Comparison of ENCODE assay signal across 8 cellular contexts in the genomic region with DNA sequence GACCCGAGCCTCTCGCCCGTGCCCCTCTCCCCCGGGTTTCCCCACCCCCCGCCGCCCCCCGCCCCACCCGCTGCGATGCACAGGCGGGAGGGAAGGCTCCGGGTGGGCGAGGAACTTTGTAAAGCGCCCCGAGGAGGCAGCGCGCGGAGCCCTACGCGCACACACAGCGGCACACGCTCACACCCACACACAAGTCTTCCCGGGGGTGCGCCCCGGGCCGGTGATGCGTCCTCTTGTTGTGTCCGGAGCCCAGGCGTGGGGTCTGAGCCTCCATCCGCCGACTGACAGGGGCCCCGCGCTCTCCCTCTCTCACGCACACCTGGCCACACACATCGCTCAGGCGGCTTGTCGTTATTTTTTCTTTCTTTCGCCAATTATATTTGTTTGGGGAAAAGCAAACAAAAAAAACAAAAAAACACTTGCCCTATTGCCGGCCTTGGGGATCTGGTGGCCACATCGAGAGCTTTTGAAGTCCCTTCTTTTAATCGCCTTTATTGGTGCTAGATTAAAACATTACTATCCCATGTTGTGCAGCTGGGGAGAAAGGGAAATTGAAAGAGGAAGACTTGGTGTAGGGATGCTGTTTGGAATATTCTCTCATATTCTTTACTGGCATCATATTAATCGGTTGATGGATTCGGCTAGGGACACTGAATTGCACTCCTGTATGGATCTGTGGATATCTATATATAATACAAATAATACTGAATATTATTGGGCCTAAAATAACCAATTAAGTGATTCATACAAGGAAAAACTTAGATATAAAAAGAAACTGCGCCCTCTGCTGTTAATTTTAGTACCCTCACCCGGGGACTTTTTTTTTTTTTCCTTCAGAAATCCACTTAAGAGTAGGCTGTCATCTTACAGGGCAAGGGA. TPM values are rescaled to one million over a fixed set of nuclear protein-coding genes. Genes with fewer than 3 reads are reported as not detected.
A peak's percentile ranks its signal among the peaks of the same experiment; 100 is the strongest.
DNase-seq lines count a peak whose midpoint lies in the region; ATAC-seq and TF ChIP-seq lines count a peak whose summit lies in the region.

No MANE protein-coding gene starts in this region.

- no peak overlapping the region for H3K27ac ChIP-seq in CD4-positive, alpha-beta memory T cell (ENCODE audit: low read depth, low read length)
- no peak overlapping the region for H3K27ac ChIP-seq in coronary artery

- peak; percentile 45 for ATAC-seq in GM19372 (IDR thresholded peaks at IDR 0.05; ENCODE audit: low read depth, unreplicated experiment)

- peaks cover 35 to 39% of the 10 kb centered on the region in 2 donors for H3K27me3 Mint-ChIP-seq in CD4-positive, alpha-beta memory T cell

- DNase-seq in CD4-positive, alpha-beta memory T cell = peak in 3 of 5 donors; percentile 6 to 17 (median 9)
- DNase-seq in LNCaP clone FGC (ENCODE audit: low read depth) = peak; percentile 37
- peak; percentile 76 for DNase-seq in SK-N-DZ (ENCODE audit: low spot score)
- DNase-seq in coronary artery (ENCODE audit: low spot score) = no peak
- DNase-seq in kidney glomerular epithelial cell (lab: John Stamatoyannopoulos, UW) = peak; percentile 80
- DNase-seq in stimulated activated CD8-positive, alpha-beta memory T cell treated with anti-CD3 and anti-CD28 coated beads, Interleukin-4, amount 100 ng/mL, for 48 hours = peak; percentile 25
- DNase-seq in cerebellar nuclear complex (lab: John Stamatoyannopoulos, UW) = no peak

- peak overlapping the region in 1 of 7 donors; percentile 37 for H3K27ac Mint-ChIP-seq in CD4-positive, alpha-beta memory T cell

- peaks cover 13% of the 10 kb centered on the region for H3K27me3 ChIP-seq in CD4-positive, alpha-beta memory T cell (ENCODE audit: insufficient read depth, low read length)

- TF ChIP-seq CTCF in LNCaP clone FGC (IDR thresholded peaks at IDR 0.05; ENCODE audit: control insufficient read depth, extremely low read depth, insufficient read depth) (peak; percentile 52), coronary artery (IDR thresholded peaks at IDR 0.05) (peak; percentile 49)

- intact Hi-C loops in CD4-positive, alpha-beta memory T cell (cut with micrococcal nuclease) = loop anchor here (1.0 kb wide), 1 partner anchor 93 kb away; no protein-coding TSS in a partner anchor

- H3K9me3 Mint-ChIP-seq in CD4-positive, alpha-beta memory T cell = no peaks in the 10 kb centered on the region

- H3K4me3 Mint-ChIP-seq in CD4-positive, alpha-beta memory T cell = peak overlapping the region; percentile 82 to 93 (median 88)

- POLR2A ChIA-PET in CD4-positive, alpha-beta memory T cell (lab: Charles Lee; ENCODE audit: partially characterized antibody) = no interaction called here

- H3K4me1 ChIP-seq in CD4-positive, alpha-beta memory T cell (ENCODE audit: insufficient read depth, low read length) = peaks cover 19% of the 10 kb centered on the region

- H3K36me3 ChIP-seq in CD4-positive, alpha-beta memory T cell (ENCODE audit: insufficient read depth, low read length) = no peaks in the 10 kb centered on the region

- peaks cover 11 to 26% (median 20%) of the 10 kb centered on the region in 4 donors for H3K4me1 Mint-ChIP-seq in CD4-positive, alpha-beta memory T cell

- no peaks in the 10 kb centered on the region for H3K9me3 ChIP-seq in CD4-positive, alpha-beta memory T cell (ENCODE audit: control insufficient read depth in 1 of 2, low read length in 2 of 2)

- CTCF ChIA-PET in CD4-positive, alpha-beta memory T cell (lab: Charles Lee; ENCODE audit: partially characterized antibody) = interaction anchor here (0.7 to 2.0 kb wide), 8 partner anchors 9 to 143 kb away, joined by 3 to 8 read pairs (median 5); no protein-coding TSS in a partner anchor

- no peaks in the 10 kb centered on the region for H3K36me3 Mint-ChIP-seq in CD4-positive, alpha-beta memory T cell

- H3K4me3 ChIP-seq in CD4-positive, alpha-beta memory T cell (ENCODE audit: low read length in 2 of 2) = peak overlapping the region in 1 of 2 donors; percentile 52
- H3K4me3 ChIP-seq in LNCaP clone FGC (ENCODE audit: low read depth, low read length) (peak overlapping the region; percentile 59), coronary artery (peak overlapping the region; percentile 82)

RNA-seq across cellular contexts. Expression of a gene that starts 0.9 kb away (rescaled TPM):
- not detected for total RNA-seq in CD4-positive, alpha-beta memory T cell
- polyA plus RNA-seq in CD4-positive, alpha-beta memory T cell = not detected
- polyA plus RNA-seq in SK-N-DZ (2014; cell fraction: cytosol; rRNA removed) = 5.4 and 8.6 TPM in 2 replicates
- polyA plus RNA-seq in SK-N-DZ (2014; cell fraction: nucleus; rRNA removed) = 5.0 and 9.6 TPM in 2 replicates

Comparison
In these comparisons a context has a peak if more than half of its experiments do, and no peak if none do; other contexts are left out.
1. DNase-seq: peak in CD4-positive, alpha-beta memory T cell (3 of 5), LNCaP clone FGC (single experiment), SK-N-DZ (single experiment), kidney glomerular epithelial cell (single experiment) and stimulated activated CD8-positive, alpha-beta memory T cell treated with anti-CD3 and anti-CD28 coated beads, Interleukin-4, amount 100 ng/mL, for 48 hours (single experiment); none in coronary artery (single experiment) and cerebellar nuclear complex (0 of 2).